ENCODE assay signal across 9 cellular contexts in genomic region chr1:185694081-185694480, GRCh38. TPM values are rescaled to one million over a fixed set of nuclear protein-coding genes. Genes with fewer than 3 reads are reported as not detected.
A peak's percentile ranks its signal among the peaks of the same experiment; 100 is the strongest.
DNase-seq lines count a peak whose midpoint lies in the region; ATAC-seq and TF ChIP-seq lines count a peak whose summit lies in the region.
"Had no signal": no experiment of that assay in that cellular context is flagged by ENCODE, and none has a peak within 500 bp of the region (broad histone marks: within the 10 kb centered on the region; RNA-seq: fewer than 3 reads in every experiment).

No MANE protein-coding gene starts in this region.

- no peak overlapping the region for H3K27ac Mint-ChIP-seq in type B pancreatic cell

- DNase-seq in SIG-M5 treated with dmso at 0.1 percent for 504 hours (lab: John Stamatoyannopoulos, UW; ENCODE audit: unreplicated experiment) (peak; percentile 80), SIG-M5 (lab: John Stamatoyannopoulos, UW) (no peak), esophagus muscularis mucosa (ENCODE audit: extremely low spot score) (no peak), type B pancreatic cell (ENCODE audit: extremely low spot score, unreplicated experiment) (no peak)
- DNase-seq in stimulated activated CD4-positive, alpha-beta T cell treated with anti-CD3 and anti-CD28 coated beads, Interleukin-4, amount 100 ng/mL, for 1 hour: peak; percentile 3

- no peak for TF ChIP-seq EP300 in esophagus muscularis mucosa (IDR thresholded peaks at IDR 0.05)

- H3K36me3 ChIP-seq in OCI-LY3 (replicated peaks; ENCODE audit: low read depth, low read length) (no peaks in the 10 kb centered on the region), esophagus muscularis mucosa (no peaks in the 10 kb centered on the region)

- TF ChIP-seq CTCF in OCI-LY3 (IDR thresholded peaks at IDR 0.05; ENCODE audit: low read depth, low read length) (no peak), esophagus muscularis mucosa (IDR thresholded peaks at IDR 0.05) (no peak), type B pancreatic cell (conservative IDR thresholded peaks at IDR 0.05) (no peak)

- peak overlapping the region; percentile 83 for H3K27ac ChIP-seq in OCI-LY3 (ENCODE audit: low read length)
- H3K27ac ChIP-seq in esophagus muscularis mucosa (replicated peaks in 1 of 4): peak overlapping the region in 2 of 4 donors; percentile 8 to 48
- H3K27ac ChIP-seq: 22Rv1 had no signal

- peaks cover 11% of the 10 kb centered on the region for H3K4me1 Mint-ChIP-seq in type B pancreatic cell (ENCODE audit: unreplicated experiment)

- no peaks in the 10 kb centered on the region for H3K79me2 ChIP-seq in OCI-LY3 (ENCODE audit: low read length)

- no peaks in the 10 kb centered on the region for H3K9me3 Mint-ChIP-seq in type B pancreatic cell

- intact Hi-C loops in esophagus muscularis mucosa (cut with DNase I): no loop called here

- no peak overlapping the region for H3K4me3 Mint-ChIP-seq in type B pancreatic cell

- peak; percentile 94 for ATAC-seq in HG02642 (IDR thresholded peaks at IDR 0.05; ENCODE audit: poor library complexity, unreplicated experiment)
- no peak for ATAC-seq in HG02970 (IDR thresholded peaks at IDR 0.05; ENCODE audit: low FRiP score, unreplicated experiment)

- H3K4me2 ChIP-seq in OCI-LY3 (ENCODE audit: low read length): peak overlapping the region; percentile 88

- H3K4me3 ChIP-seq in OCI-LY3 (ENCODE audit: low read length) (peak overlapping the region; percentile 72), esophagus muscularis mucosa (peak overlapping the region; percentile 2 to 27 (median 13))

- TF ChIP-seq POLR2A in esophagus muscularis mucosa (IDR thresholded peaks at IDR 0.05; ENCODE audit: low read depth): no peak

- H3K27me3 Mint-ChIP-seq in type B pancreatic cell: peaks cover 13% of the 10 kb centered on the region

- peak overlapping the region; percentile 72 for H3K9ac ChIP-seq in OCI-LY3 (ENCODE audit: low read length)

- H3K36me3 Mint-ChIP-seq in type B pancreatic cell: no peaks in the 10 kb centered on the region

- H3K27me3 ChIP-seq in OCI-LY3 (ENCODE audit: low read depth, low read length) (no peaks in the 10 kb centered on the region), esophagus muscularis mucosa (no peaks in the 10 kb centered on the region)

- H3K9me3 ChIP-seq in OCI-LY3 (ENCODE audit: insufficient read depth, low read length) (no peaks in the 10 kb centered on the region), esophagus muscularis mucosa (no peaks in the 10 kb centered on the region)

- WGBS in esophagus muscularis mucosa: 63% methylated on average over 8 of the region's 8 CpGs

- H4K20me1 ChIP-seq in OCI-LY3 (ENCODE audit: insufficient read depth, low read length): no peaks in the 10 kb centered on the region

- H3K4me1 ChIP-seq in OCI-LY3 (ENCODE audit: low read length) (peaks cover 25% of the 10 kb centered on the region), esophagus muscularis mucosa (peaks cover 0 to 3% (median 0%) of the 10 kb centered on the region in 4 donors)

- H2AFZ ChIP-seq in OCI-LY3 (ENCODE audit: low read depth, low read length): peak overlapping the region; percentile 70

RNA-seq across cellular contexts. Expression of gene HMCN1, which starts 40.1 kb away (rescaled TPM):
- 10 to 100 TPM; 53.0 to 87.9 (median 76.8) TPM for total RNA-seq in esophagus muscularis mucosa
- 4.1 and 13.2 TPM in 2 replicates for total RNA-seq in type B pancreatic cell (ENCODE audit: low replicate concordance)

Comparison
In these comparisons a context has a peak if more than half of its experiments do, and no peak if none do; other contexts are left out.
1. DNase-seq: peak in SIG-M5 treated with dmso at 0.1 percent for 504 hours (single experiment) and stimulated activated CD4-positive, alpha-beta T cell treated with anti-CD3 and anti-CD28 coated beads, Interleukin-4, amount 100 ng/mL, for 1 hour (single experiment); none in SIG-M5 (single experiment), esophagus muscularis mucosa (single experiment) and type B pancreatic cell (single experiment).